In genomic region chrY:7078725-7079124, GRCh38 we compare ENCODE assay signal across 25 cellular contexts.
"Had no signal": no experiment of that assay in that cellular context is flagged by ENCODE, and none has a peak within 500 bp of the region (broad histone marks: within the 10 kb centered on the region; RNA-seq: fewer than 3 reads in every experiment).

No MANE protein-coding gene starts in this region.

- H3K27ac ChIP-seq: stomach, suprapubic skin, thoracic aorta, thyroid gland, tibial artery, tibial nerve, transverse colon, upper lobe of left lung, upper lobe of right lung, uterus, vagina had no signal

- H3K9me3 ChIP-seq: stomach, suprapubic skin, thoracic aorta, thyroid gland, tibial artery, tibial nerve, transverse colon, upper lobe of left lung, upper lobe of right lung, uterus, vagina had no signal

- DNase-seq: stimulated activated CD4-positive, alpha-beta T cell treated with anti-CD3 and anti-CD28 coated beads, Interleukin-2, amount 100 ng/mL, for 48 hours; stimulated activated CD4-positive, alpha-beta T cell treated with anti-CD3 and anti-CD28 coated beads, Interleukin-4, amount 100 ng/mL, for 1 hour; stimulated activated CD4-positive, alpha-beta T cell treated with anti-CD3 and anti-CD28 coated beads, Interleukin-4, amount 100 ng/mL, for 24 hours; stimulated activated CD4-positive, alpha-beta T cell treated with anti-CD3 and anti-CD28 coated beads, Interleukin-4, amount 100 ng/mL, for 4 hours; stimulated activated CD8-positive, alpha-beta memory T cell treated with anti-CD3 and anti-CD28 coated beads, Interleukin-4, amount 100 ng/mL, for 48 hours; stimulated activated naive B cell treated with anti-CD40 and anti-IgM and Interleukin-4, amounts not matched to agents 10 μg/mL and 1 μg/mL and 100 μg/mL, for 72 hours; stimulated activated naive CD4-positive, alpha-beta T cell; stimulated activated naive CD4-positive, alpha-beta T cell treated with Interleukin-2 at 50 U/mL for 16 hours; stimulated activated naive CD8-positive, alpha-beta T cell treated with anti-CD3 and anti-CD28 coated beads, Interleukin-15, amount 100 ng/mL, for 72 hours; stimulated activated naive CD8-positive, alpha-beta T cell treated with anti-CD3 and anti-CD28 coated beads, Interleukin-15, Interleukin-2, amounts not matched to agents 100 U/mL and 50 U/mL, for 24 hours; stomach; substantia nigra; thyroid gland; tibial artery; transverse colon; trophoblast cell; upper lobe of left lung; upper lobe of right lung; uterus had no signal

- H3K4me1 ChIP-seq: stomach, suprapubic skin, thyroid gland, tibial artery, tibial nerve, transverse colon, upper lobe of left lung, upper lobe of right lung, uterus, vagina had no signal

- H3K27me3 ChIP-seq: stomach, suprapubic skin, thyroid gland, tibial artery, tibial nerve, transverse colon, upper lobe of left lung, upper lobe of right lung, uterus, vagina had no signal

- H3K36me3 ChIP-seq: stomach, suprapubic skin, thoracic aorta, thyroid gland, tibial artery, tibial nerve, transverse colon, upper lobe of left lung, upper lobe of right lung, uterus, vagina had no signal

- H3K4me3 ChIP-seq: stomach, suprapubic skin, thoracic aorta, thyroid gland, tibial artery, tibial nerve, transverse colon, upper lobe of left lung, upper lobe of right lung, uterus, vagina had no signal

- ATAC-seq: stimulated activated effector memory CD8-positive, alpha-beta T cell treated with anti-CD3 and anti-CD28 coated beads, Interleukin-12 subunit alpha, Interleukin-12 subunit beta, amount 100 ng/mL, for 72 hours; stimulated activated memory B cell treated with anti-CD40 and anti-IgM and Interleukin-4, amounts not matched to agents 10 μg/mL and 1 μg/mL and 100 μg/mL, for 72 hours; stimulated activated naive B cell treated with anti-CD40 and anti-IgM and Interleukin-4, amounts not matched to agents 10 μg/mL and 1 μg/mL and 100 μg/mL, for 72 hours; stimulated activated naive CD8-positive, alpha-beta T cell treated with anti-CD3 and anti-CD28 coated beads, Interleukin-15, amount 100 ng/mL, for 72 hours; stimulated activated naive CD8-positive, alpha-beta T cell treated with anti-CD3 and anti-CD28 coated beads, Interleukin-15, Interleukin-2, amounts not matched to agents 100 U/mL and 50 U/mL, for 24 hours; upper lobe of right lung had no signal
